1 cellular context compared by ENCODE assay signal in genomic region chr12:31728917-31729640, GRCh38.
TF ChIP-seq lines count a peak whose summit lies in the region.

TSS of gene AMN1 (minus strand) at chr12:31729021. CDS start at chr12:31729008, 13 bp downstream.

TF ChIP-seq in K562, 482 proteins besides CTCF, POLR2A, EP300 and RAD21 (continued from another document and continues in another):
- TF ChIP-seq REST (CRISPR knock-in tag; IDR thresholded peaks at IDR 0.05; ENCODE audit: low read depth) = peak; percentile 61
- TF ChIP-seq ZNF282 (CRISPR knock-in tag; IDR thresholded peaks at IDR 0.05) = no peak
- no peak for TF ChIP-seq BCL6 (CRISPR knock-in tag; IDR thresholded peaks at IDR 0.05)
- peak; percentile 45 for TF ChIP-seq MAX (CRISPR knock-in tag; IDR thresholded peaks at IDR 0.05)
- peak; percentile 91 for TF ChIP-seq ATF3 (IDR thresholded peaks at IDR 0.05)
- peak; percentile 77 for TF ChIP-seq ATF3 (CRISPR knock-in tag; conservative IDR thresholded peaks at IDR 0.05)
- TF ChIP-seq TFE3 (CRISPR knock-in tag; IDR thresholded peaks at IDR 0.05) = no peak
- no peak for TF ChIP-seq SIN3B (IDR thresholded peaks at IDR 0.05; ENCODE audit: low read depth)
- TF ChIP-seq ARID1B (IDR thresholded peaks at IDR 0.05) = no peak
- TF ChIP-seq NCOR1 (IDR thresholded peaks at IDR 0.05) = peak; percentile 29; the same call in 1 of the 2 replicates
- peak; percentile 81 for TF ChIP-seq RNF2 (IDR thresholded peaks at IDR 0.05)
- TF ChIP-seq MXI1 (IDR thresholded peaks at IDR 0.05; ENCODE audit: low read depth, low read length) = 0 out of 2 replicates have a peak, but pooled peaks have one; percentile 26
- no peak for TF ChIP-seq GABPB2 (CRISPR knock-in tag; conservative IDR thresholded peaks at IDR 0.05)
- no peak for TF ChIP-seq HDAC6 (IDR thresholded peaks at IDR 0.05; ENCODE audit: low read depth, low read length)
- TF ChIP-seq NR0B1 (IDR thresholded peaks at IDR 0.05; ENCODE audit: partially characterized antibody) = no peak
- TF ChIP-seq CTBP1 (IDR thresholded peaks at IDR 0.05; ENCODE audit: borderline replicate concordance) = peak; percentile 82
- TF ChIP-seq ZBTB40 (IDR thresholded peaks at IDR 0.05) = no peak; the same call in 1 of the 2 replicates
- no peak for TF ChIP-seq ZBTB40 (CRISPR knock-in tag; IDR thresholded peaks at IDR 0.05)
- peak; percentile 6 to 43; a peak in 1 of 4 replicates for TF ChIP-seq TEAD1 (CRISPR knock-in tag; IDR thresholded peaks at IDR 0.05)
- peak; percentile 49 for TF ChIP-seq USF1 (CRISPR knock-in tag; IDR thresholded peaks at IDR 0.05)
- TF ChIP-seq ZNF444 (CRISPR knock-in tag; IDR thresholded peaks at IDR 0.05) = no peak
- TF ChIP-seq TCF15 (CRISPR knock-in tag; IDR thresholded peaks at IDR 0.05) = no peak
- no peak for TF ChIP-seq NR1H2 (CRISPR knock-in tag; IDR thresholded peaks at IDR 0.05)
- TF ChIP-seq FOXK2 (conservative IDR thresholded peaks at IDR 0.05 in 1 of 2, IDR thresholded peaks at IDR 0.05 in 1 of 2; ENCODE audit: low read depth in 2 of 2) = peak in 1 of 2 experiments; percentile 60; a peak in 1 of 4 replicates
- TF ChIP-seq ZNF134 (CRISPR knock-in tag; conservative IDR thresholded peaks at IDR 0.05) = no peak
- TF ChIP-seq CLOCK (CRISPR knock-in tag; IDR thresholded peaks at IDR 0.05; ENCODE audit: borderline replicate concordance) = no peak
- peak; percentile 82 for TF ChIP-seq ZNF592 (IDR thresholded peaks at IDR 0.05)
- TF ChIP-seq SMAD1 (IDR thresholded peaks at IDR 0.05; ENCODE audit: low read depth, low read length, partially characterized antibody) = peak; percentile 60
- TF ChIP-seq ZEB2 (IDR thresholded peaks at IDR 0.05) = no peak
- TF ChIP-seq ELF1 (tag; IDR thresholded peaks at IDR 0.05) = peak; percentile 95
- TF ChIP-seq TSC22D4 (tag; IDR thresholded peaks at IDR 0.05) = no peak
